In the genomic region with DNA sequence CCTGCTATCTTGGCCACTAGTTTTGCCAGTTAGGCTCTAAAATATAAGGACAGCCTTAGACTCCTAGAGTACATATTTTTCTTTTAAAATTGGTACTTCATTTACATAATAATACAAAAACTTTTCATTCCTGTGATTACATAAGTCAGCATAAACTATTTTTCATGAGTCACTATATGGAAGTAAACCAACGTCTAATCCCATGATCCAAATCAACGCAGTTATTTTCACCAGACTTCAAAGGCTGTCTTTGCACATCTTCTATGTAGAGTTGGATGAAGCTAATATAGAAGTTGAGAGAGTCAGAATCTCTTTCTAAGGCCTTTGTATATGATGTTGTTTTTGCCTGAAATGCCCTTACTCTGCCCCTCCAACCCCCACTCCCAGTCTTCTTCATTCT, we compare ENCODE assay signal across 1 cellular context.
TF ChIP-seq lines count a peak whose summit lies in the region.

No MANE protein-coding gene starts in this region.

TF ChIP-seq in K562, 482 proteins besides CTCF, POLR2A, EP300 and RAD21 (continued from another document):
- TF ChIP-seq, protein P1, sequence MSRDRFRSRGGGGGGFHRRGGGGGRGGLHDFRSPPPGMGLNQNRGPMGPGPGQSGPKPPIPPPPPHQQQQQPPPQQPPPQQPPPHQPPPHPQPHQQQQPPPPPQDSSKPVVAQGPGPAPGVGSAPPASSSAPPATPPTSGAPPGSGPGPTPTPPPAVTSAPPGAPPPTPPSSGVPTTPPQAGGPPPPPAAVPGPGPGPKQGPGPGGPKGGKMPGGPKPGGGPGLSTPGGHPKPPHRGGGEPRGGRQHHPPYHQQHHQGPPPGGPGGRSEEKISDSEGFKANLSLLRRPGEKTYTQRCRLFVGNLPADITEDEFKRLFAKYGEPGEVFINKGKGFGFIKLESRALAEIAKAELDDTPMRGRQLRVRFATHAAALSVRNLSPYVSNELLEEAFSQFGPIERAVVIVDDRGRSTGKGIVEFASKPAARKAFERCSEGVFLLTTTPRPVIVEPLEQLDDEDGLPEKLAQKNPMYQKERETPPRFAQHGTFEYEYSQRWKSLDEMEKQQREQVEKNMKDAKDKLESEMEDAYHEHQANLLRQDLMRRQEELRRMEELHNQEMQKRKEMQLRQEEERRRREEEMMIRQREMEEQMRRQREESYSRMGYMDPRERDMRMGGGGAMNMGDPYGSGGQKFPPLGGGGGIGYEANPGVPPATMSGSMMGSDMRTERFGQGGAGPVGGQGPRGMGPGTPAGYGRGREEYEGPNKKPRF (IDR thresholded peaks at IDR 0.05; ENCODE audit: low read depth, low read length): no peak
- TF ChIP-seq, protein P2, sequence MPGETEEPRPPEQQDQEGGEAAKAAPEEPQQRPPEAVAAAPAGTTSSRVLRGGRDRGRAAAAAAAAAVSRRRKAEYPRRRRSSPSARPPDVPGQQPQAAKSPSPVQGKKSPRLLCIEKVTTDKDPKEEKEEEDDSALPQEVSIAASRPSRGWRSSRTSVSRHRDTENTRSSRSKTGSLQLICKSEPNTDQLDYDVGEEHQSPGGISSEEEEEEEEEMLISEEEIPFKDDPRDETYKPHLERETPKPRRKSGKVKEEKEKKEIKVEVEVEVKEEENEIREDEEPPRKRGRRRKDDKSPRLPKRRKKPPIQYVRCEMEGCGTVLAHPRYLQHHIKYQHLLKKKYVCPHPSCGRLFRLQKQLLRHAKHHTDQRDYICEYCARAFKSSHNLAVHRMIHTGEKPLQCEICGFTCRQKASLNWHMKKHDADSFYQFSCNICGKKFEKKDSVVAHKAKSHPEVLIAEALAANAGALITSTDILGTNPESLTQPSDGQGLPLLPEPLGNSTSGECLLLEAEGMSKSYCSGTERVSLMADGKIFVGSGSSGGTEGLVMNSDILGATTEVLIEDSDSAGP (CRISPR knock-in tag; IDR thresholded peaks at IDR 0.05): no peak
- no peak for TF ChIP-seq CBFA2T3 (IDR thresholded peaks at IDR 0.05)
- no peak for TF ChIP-seq KDM4B (IDR thresholded peaks at IDR 0.05; ENCODE audit: borderline replicate concordance in 2 of 2, low read depth in 1 of 2)
- TF ChIP-seq TARDBP (IDR thresholded peaks at IDR 0.05): no peak
- TF ChIP-seq RBM14 (IDR thresholded peaks at IDR 0.05; ENCODE audit: borderline replicate concordance, insufficient read depth, low read depth, low read length): no peak
- no peak for TF ChIP-seq EP400 (IDR thresholded peaks at IDR 0.05)
TF ChIP-seq in K562: peak in this region for 3.
